In genomic region chr11:995058-995751, GRCh38 we compare ENCODE assay signal across 13 cellular contexts. TPM values are rescaled to one million over a fixed set of nuclear protein-coding genes. Genes with fewer than 3 reads are reported as not detected.
DNase-seq lines count a peak whose midpoint lies in the region; ATAC-seq and TF ChIP-seq lines count a peak whose summit lies in the region.
"Had no signal": no experiment of that assay in that cellular context is flagged by ENCODE, and none has a peak within 500 bp of the region (broad histone marks: within the 10 kb centered on the region; RNA-seq: fewer than 3 reads in every experiment).

No MANE protein-coding gene starts in this region.

- H3K36me3 ChIP-seq in cardiac muscle cell (peaks cover 11% of the 10 kb centered on the region), left ventricle myocardium inferior (peaks cover 63% of the 10 kb centered on the region), endodermal cell (ENCODE audit: control insufficient read depth, insufficient read depth, low read length) (peaks cover 17% of the 10 kb centered on the region), uterus (no peaks in the 10 kb centered on the region)

- H3K27me3 ChIP-seq in cardiac muscle cell (no peaks in the 10 kb centered on the region), left ventricle myocardium inferior (ENCODE audit: low read depth) (no peaks in the 10 kb centered on the region), endodermal cell (ENCODE audit: control insufficient read depth, insufficient read depth, low read length, poor library complexity, severe bottlenecking) (no peaks in the 10 kb centered on the region), uterus (no peaks in the 10 kb centered on the region)

- intact Hi-C loops in left ventricle myocardium inferior (cut with micrococcal nuclease), result no loop called here
- intact Hi-C loops in uterus (cut with DNase I; ENCODE audit: low total_unique reads), result no loop called here

- WGBS in endodermal cell (ENCODE audit: insufficient coverage in 1 of 2, insufficient read length in 1 of 2), 2 experiments, result 96 to 97% methylated on average over 6 to 15 of the region's 15 CpGs

- H3K4me1 ChIP-seq in cardiac muscle cell (ENCODE audit: low read depth) (no peaks in the 10 kb centered on the region), left ventricle myocardium inferior (peaks cover 11% of the 10 kb centered on the region), endodermal cell (ENCODE audit: control insufficient read depth, insufficient read depth, low read length) (no peaks in the 10 kb centered on the region), uterus (no peaks in the 10 kb centered on the region)

- H3K9me3 ChIP-seq in cardiac muscle cell (ENCODE audit: low read depth), result no peaks in the 10 kb centered on the region
- H3K9me3 ChIP-seq in left ventricle myocardium inferior (replicated peaks), result no peaks in the 10 kb centered on the region
- H3K9me3 ChIP-seq in endodermal cell (ENCODE audit: control insufficient read depth, low read length), result no peaks in the 10 kb centered on the region
- H3K9me3 ChIP-seq in uterus, result no peaks in the 10 kb centered on the region

- DNase-seq in cardiac muscle cell (ENCODE audit: low read depth in 1 of 2, low spot score in 1 of 2) (no peak), left ventricle myocardium inferior (no peak), endodermal cell (no peak), uterus (no peak), NCI-H1048 (lab: John Stamatoyannopoulos, UW) (no peak)
- DNase-seq: activated T-cell treated with anti-CD3 and anti-CD28 coated beads, Interleukin-2, amount 50 U/mL, for 48 hours; cerebellar nuclear complex had no signal

- H3K36me3 Mint-ChIP-seq in endodermal cell (ENCODE audit: low read depth), result peaks cover 58% of the 10 kb centered on the region

- H3K27ac ChIP-seq in cardiac muscle cell, result peak overlapping the region; percentile 75
- H3K27ac ChIP-seq in left ventricle myocardium inferior (replicated peaks), result no peak overlapping the region
- H3K27ac ChIP-seq in endodermal cell (ENCODE audit: low read depth, low read length), result peak overlapping the region; percentile 70
- H3K27ac ChIP-seq in uterus, result peak overlapping the region; percentile 1 to 61

- H3K4me1 Mint-ChIP-seq in endodermal cell, result no peaks in the 10 kb centered on the region

- H3K27me3 Mint-ChIP-seq in endodermal cell (ENCODE audit: insufficient read depth), result no peaks in the 10 kb centered on the region
- H3K27me3 Mint-ChIP-seq: stimulated activated naive CD8-positive, alpha-beta T cell treated with anti-CD3 and anti-CD28 coated beads, Interleukin-15, Interleukin-2, amounts not matched to agents 100 ng/mL and 50 ng/mL, for 24 hours had no signal

- H3K9ac ChIP-seq in endodermal cell (ENCODE audit: extremely low read depth, low read length, poor library complexity, severe bottlenecking), result no peak overlapping the region

- no peak for TF ChIP-seq POLR2A in uterus (IDR thresholded peaks at IDR 0.05)

- H3K27ac Mint-ChIP-seq in endodermal cell, result peak overlapping the region; percentile 33
- H3K27ac Mint-ChIP-seq: stimulated activated naive CD8-positive, alpha-beta T cell treated with anti-CD3 and anti-CD28 coated beads, Interleukin-15, Interleukin-2, amounts not matched to agents 100 ng/mL and 50 ng/mL, for 24 hours had no signal

- ATAC-seq in SK-N-SH treated with all-trans-retinoic acid at 6 μM for 48 hours, result peak; percentile 51
- no peak for ATAC-seq in HG02642 (IDR thresholded peaks at IDR 0.05; ENCODE audit: poor library complexity, unreplicated experiment)
- ATAC-seq in HG03571 (IDR thresholded peaks at IDR 0.05; ENCODE audit: unreplicated experiment), result no peak

- H3K9me3 Mint-ChIP-seq in endodermal cell, result no peaks in the 10 kb centered on the region
- H3K9me3 Mint-ChIP-seq: stimulated activated naive CD8-positive, alpha-beta T cell treated with anti-CD3 and anti-CD28 coated beads, Interleukin-15, Interleukin-2, amounts not matched to agents 100 ng/mL and 50 ng/mL, for 24 hours had no signal

- no peak overlapping the region for H3K4me3 Mint-ChIP-seq in endodermal cell
- H3K4me3 Mint-ChIP-seq: stimulated activated naive CD8-positive, alpha-beta T cell treated with anti-CD3 and anti-CD28 coated beads, Interleukin-15, Interleukin-2, amounts not matched to agents 100 ng/mL and 50 ng/mL, for 24 hours had no signal

- H3K4me3 ChIP-seq in cardiac muscle cell (no peak overlapping the region), left ventricle myocardium inferior (no peak overlapping the region), endodermal cell (ENCODE audit: low read length) (no peak overlapping the region), uterus (no peak overlapping the region)

- TF ChIP-seq CTCF in cardiac muscle cell (IDR thresholded peaks at IDR 0.05; ENCODE audit: low read depth, low read length) (no peak), left ventricle myocardium inferior (IDR thresholded peaks at IDR 0.05; ENCODE audit: borderline replicate concordance) (no peak), endodermal cell (conservative IDR thresholded peaks at IDR 0.05) (no peak), uterus (IDR thresholded peaks at IDR 0.05) (no peak)

TF ChIP-seq in SK-N-SH treated with all-trans-retinoic acid at 6 μM for 48 hours, 23 proteins besides CTCF, POLR2A, EP300 and RAD21:
- no peak for TF ChIP-seq CSRNP3 (CRISPR knock-in tag; IDR thresholded peaks at IDR 0.05)
- TF ChIP-seq PATZ1 (CRISPR knock-in tag; IDR thresholded peaks at IDR 0.05; ENCODE audit: borderline replicate concordance), result no peak
- no peak for TF ChIP-seq OSR1 (CRISPR knock-in tag; IDR thresholded peaks at IDR 0.05)

RNA-seq across cellular contexts. Expression of gene MUC6, which starts 41.3 kb away (rescaled TPM):
- total RNA-seq in cardiac muscle cell (not detected in 2 replicates), left ventricle myocardium inferior (not detected), endodermal cell (under 1 TPM; 0.26 to 0.40 TPM), uterus (1 to 10 TPM in 1 of 4 donors, under 1 TPM in 1, not detected in 2; 0.43 to 3.5 TPM)
- polyA plus RNA-seq in cardiac muscle cell, result not detected in 2 replicates
- 0.04 TPM for polyA plus RNA-seq in endodermal cell (2013, experiment 1 of 2)
- polyA plus RNA-seq in endodermal cell (2013, experiment 2 of 2), result not detected
- total RNA-seq: pulmonary artery endothelial cell had no signal
- polyA plus RNA-seq: BJ had no signal
